8 cellular contexts compared by ENCODE assay signal in genomic region chr5:53479656-53480473, GRCh38. TPM values are rescaled to one million over a fixed set of nuclear protein-coding genes. Genes with fewer than 3 reads are reported as not detected.
DNase-seq lines count a peak whose midpoint lies in the region; ATAC-seq, FAIRE-seq and TF ChIP-seq lines count a peak whose summit lies in the region.

No MANE protein-coding gene starts in this region.

- peaks cover 10% of the 10 kb centered on the region for H3K36me3 Mint-ChIP-seq in CD4-positive, alpha-beta T cell (ENCODE audit: low read depth)
- H3K36me3 Mint-ChIP-seq in endothelial cell (ENCODE audit: low read depth, unreplicated experiment) (peaks cover 9% of the 10 kb centered on the region), mesothelial cell of epicardium (peaks cover 3% of the 10 kb centered on the region), type B pancreatic cell (no peaks in the 10 kb centered on the region)

- peak in 2 of 10 experiments; percentile 27 to 35 for DNase-seq in CD4-positive, alpha-beta T cell
- DNase-seq in HuH-7.5 (ENCODE audit: low spot score) (peak; percentile 59), endothelial cell (ENCODE audit: low spot score) (peak; percentile 48), mesothelial cell of epicardium (ENCODE audit: low spot score in 2 of 2, unreplicated experiment in 2 of 2) (peak; percentile 41 to 66), type B pancreatic cell (ENCODE audit: extremely low spot score, unreplicated experiment) (no peak), AML-193 (lab: John Stamatoyannopoulos, UW) (no peak), D721Med (ENCODE audit: insufficient read length, low spot score) (no peak)

- H3K27me3 ChIP-seq in CD4-positive, alpha-beta T cell (ENCODE audit: control insufficient read depth, insufficient read depth, low read length), result peaks cover 50% of the 10 kb centered on the region

- no peaks in the 10 kb centered on the region for H3K9me3 ChIP-seq in CD4-positive, alpha-beta T cell (ENCODE audit: control insufficient read depth, low read length)

- no peak for ATAC-seq in CD4-positive, alpha-beta T cell (ENCODE audit: poor library complexity)

- no peak for FAIRE-seq in D721Med (lab: Jason Lieb, UNC)

- intact Hi-C loops in CD4-positive, alpha-beta T cell (cut with DNase I, micrococcal nuclease), result loop anchor here (5.0 to 10.0 kb wide), 3 partner anchors 747 to 835 kb away; partner anchors contain the start of gene ARL15 (in 1 of the 2)

- H3K27ac ChIP-seq in CD4-positive, alpha-beta T cell (ENCODE audit: low read depth, low read length), result no peak overlapping the region
- H3K27ac ChIP-seq in VCaP, result peak overlapping the region; percentile 84

- POLR2A ChIA-PET in CD4-positive, alpha-beta T cell (lab: Charles Lee), result no interaction called here

- CTCF ChIA-PET in CD4-positive, alpha-beta T cell (lab: Charles Lee), result interaction anchor here (1.3 kb wide), 1 partner anchor 8 kb away, joined by 3 read pairs; no protein-coding TSS in a partner anchor

- H3K27ac Mint-ChIP-seq in CD4-positive, alpha-beta T cell, result peak overlapping the region; percentile 38
- H3K27ac Mint-ChIP-seq in endothelial cell (ENCODE audit: unreplicated experiment) (peak overlapping the region; percentile 50), mesothelial cell of epicardium (peak overlapping the region; percentile 87), type B pancreatic cell (peak overlapping the region; percentile 81)

- no peak for TF ChIP-seq CTCF in CD4-positive, alpha-beta T cell (IDR thresholded peaks at IDR 0.05)
- TF ChIP-seq CTCF in VCaP (conservative IDR thresholded peaks at IDR 0.05), result no peak
- no peak for TF ChIP-seq CTCF in endothelial cell (IDR thresholded peaks at IDR 0.05; ENCODE audit: unreplicated experiment)
- no peak for TF ChIP-seq CTCF in mesothelial cell of epicardium (IDR thresholded peaks at IDR 0.05; ENCODE audit: unreplicated experiment)
- no peak for TF ChIP-seq CTCF in type B pancreatic cell (conservative IDR thresholded peaks at IDR 0.05)
- TF ChIP-seq CTCF in D721Med (IDR thresholded peaks at IDR 0.05; ENCODE audit: insufficient read depth, missing control alignments), result no peak

- H3K4me1 Mint-ChIP-seq in CD4-positive, alpha-beta T cell (ENCODE audit: low read depth), result peaks cover 46% of the 10 kb centered on the region
- H3K4me1 Mint-ChIP-seq in endothelial cell (ENCODE audit: unreplicated experiment), result peaks cover 13% of the 10 kb centered on the region
- H3K4me1 Mint-ChIP-seq in mesothelial cell of epicardium, result peaks cover 37% of the 10 kb centered on the region
- H3K4me1 Mint-ChIP-seq in type B pancreatic cell (ENCODE audit: unreplicated experiment), result peaks cover 18% of the 10 kb centered on the region

- peak overlapping the region; percentile 89 for H3K4me3 Mint-ChIP-seq in CD4-positive, alpha-beta T cell
- H3K4me3 Mint-ChIP-seq in endothelial cell (ENCODE audit: unreplicated experiment) (peak overlapping the region; percentile 95), mesothelial cell of epicardium (peak overlapping the region; percentile 87), type B pancreatic cell (peak overlapping the region; percentile 93)

- H3K27me3 Mint-ChIP-seq in CD4-positive, alpha-beta T cell, result peaks cover 72% of the 10 kb centered on the region
- H3K27me3 Mint-ChIP-seq in endothelial cell (ENCODE audit: unreplicated experiment) (peaks cover 21% of the 10 kb centered on the region), mesothelial cell of epicardium (ENCODE audit: low read depth) (peaks cover 64% of the 10 kb centered on the region), type B pancreatic cell (peaks cover 79% of the 10 kb centered on the region)

- no peaks in the 10 kb centered on the region for H3K9me3 Mint-ChIP-seq in CD4-positive, alpha-beta T cell
- H3K9me3 Mint-ChIP-seq in endothelial cell (ENCODE audit: unreplicated experiment) (no peaks in the 10 kb centered on the region), mesothelial cell of epicardium (no peaks in the 10 kb centered on the region), type B pancreatic cell (no peaks in the 10 kb centered on the region)

RNA-seq across cellular contexts. Expression of gene FST, which starts 0.6 kb away (rescaled TPM):
- under 1 TPM; 0.67 to 0.99 TPM for total RNA-seq in CD4-positive, alpha-beta T cell
- 3.3 TPM for total RNA-seq in endothelial cell (ENCODE audit: unreplicated experiment)
- total RNA-seq in mesothelial cell of epicardium, result 12.3 to 14.3 TPM (median 12.7 TPM) in 3 replicates
- total RNA-seq in type B pancreatic cell (ENCODE audit: low replicate concordance), result 2.5 and 7.6 TPM in 2 replicates

Comparison
In these comparisons a context has a peak if more than half of its experiments do, and no peak if none do; other contexts are left out.
1. DNase-seq: peak in HuH-7.5 (single experiment), endothelial cell (single experiment) and mesothelial cell of epicardium (2 of 2); none in type B pancreatic cell (single experiment), AML-193 (0 of 2) and D721Med (single experiment).
2. Peak in every context shown above with its lines, with median percentiles within 50 percentile points of each other: H3K27ac Mint-ChIP-seq and H3K4me3 Mint-ChIP-seq.